Comparison of ENCODE assay signal across 25 cellular contexts in genomic region chr6:9315966-9316650, GRCh38.
"Had no signal": no experiment of that assay in that cellular context is flagged by ENCODE, and none has a peak within 500 bp of the region (broad histone marks: within the 10 kb centered on the region; RNA-seq: fewer than 3 reads in every experiment).

No MANE protein-coding gene starts in this region.

- H3K4me2 ChIP-seq: smooth muscle cell had no signal

- H3K36me3 ChIP-seq: gastrocnemius medialis, lower lobe of right lung, neutrophil, suprapubic skin, transverse colon, upper lobe of right lung, uterus had no signal

- H3K9me3 Mint-ChIP-seq: endodermal cell; stimulated activated naive CD8-positive, alpha-beta T cell treated with anti-CD3 and anti-CD28 coated beads, Interleukin-15, amount 100 ng/mL, for 72 hours had no signal

- H2AFZ ChIP-seq: parathyroid adenoma had no signal

- H3K27ac ChIP-seq: dorsolateral prefrontal cortex, epithelial cell of prostate, gastrocnemius medialis, lower lobe of right lung, neutrophil, parathyroid adenoma, suprapubic skin, transverse colon, upper lobe of right lung, uterus had no signal

- H3K4me1 Mint-ChIP-seq: naive thymus-derived CD8-positive, alpha-beta T cell; stimulated activated naive CD8-positive, alpha-beta T cell treated with anti-CD3 and anti-CD28 coated beads, Interleukin-15, amount 100 ng/mL, for 72 hours had no signal

- H3K9me3 ChIP-seq: gastrocnemius medialis, lower lobe of right lung, neutrophil, suprapubic skin, transverse colon, upper lobe of right lung, uterus had no signal

- H3K79me2 ChIP-seq: parathyroid adenoma had no signal

- DNase-seq: dorsolateral prefrontal cortex; effector CD8-positive, alpha-beta T cell; endodermal cell; gastrocnemius medialis; head of caudate nucleus; left ventricle myocardium superior; lower lobe of right lung; naive thymus-derived CD8-positive, alpha-beta T cell; stimulated activated CD4-positive, alpha-beta T cell treated with anti-CD3 and anti-CD28 coated beads, Interleukin-12 subunit alpha, Interleukin-12 subunit beta, amount 100 ng/mL, for 4 hours; stimulated activated CD4-positive, alpha-beta T cell treated with anti-CD3 and anti-CD28 coated beads, Interleukin-1b, Interleukin-23, amount 100 ng/mL, for 48 hours; stimulated activated CD4-positive, alpha-beta T cell treated with anti-CD3 and anti-CD28 coated beads, Interleukin-4, amount 100 ng/mL, for 1 hour; stimulated activated CD8-positive, alpha-beta memory T cell treated with anti-CD3 and anti-CD28 coated beads, Interleukin-4, amount 100 ng/mL, for 48 hours; stimulated activated naive CD4-positive, alpha-beta T cell; stimulated activated naive CD8-positive, alpha-beta T cell treated with anti-CD3 and anti-CD28 coated beads, Interleukin-15, amount 100 ng/mL, for 72 hours; transverse colon; upper lobe of right lung; uterus had no signal

- H3K36me3 Mint-ChIP-seq: naive thymus-derived CD8-positive, alpha-beta T cell had no signal

- H3K27me3 ChIP-seq: gastrocnemius medialis, neutrophil, suprapubic skin, transverse colon, upper lobe of right lung, uterus had no signal

- H3K27me3 Mint-ChIP-seq: naive thymus-derived CD8-positive, alpha-beta T cell; progenitor cell of endocrine pancreas; stimulated activated naive CD8-positive, alpha-beta T cell treated with anti-CD3 and anti-CD28 coated beads, Interleukin-15, amount 100 ng/mL, for 72 hours had no signal

- H3K27ac Mint-ChIP-seq: endodermal cell; naive thymus-derived CD8-positive, alpha-beta T cell; progenitor cell of endocrine pancreas; stimulated activated naive CD8-positive, alpha-beta T cell treated with anti-CD3 and anti-CD28 coated beads, Interleukin-15, amount 100 ng/mL, for 72 hours had no signal

- H3K4me3 ChIP-seq: dorsolateral prefrontal cortex, gastrocnemius medialis, lower lobe of right lung, smooth muscle cell, suprapubic skin, transverse colon, upper lobe of right lung, uterus had no signal

- H3K4me3 Mint-ChIP-seq: endodermal cell; naive thymus-derived CD8-positive, alpha-beta T cell; stimulated activated naive CD8-positive, alpha-beta T cell treated with anti-CD3 and anti-CD28 coated beads, Interleukin-15, amount 100 ng/mL, for 72 hours had no signal

- ATAC-seq: esophagus mucosa; gastrocnemius medialis; left ventricle myocardium superior; lower lobe of right lung; naive thymus-derived CD8-positive, alpha-beta T cell; sciatic nerve; stimulated activated naive CD8-positive, alpha-beta T cell treated with anti-CD3 and anti-CD28 coated beads, Interleukin-15, amount 100 ng/mL, for 72 hours; upper lobe of right lung had no signal

- H3K4me1 ChIP-seq: lower lobe of right lung, parathyroid adenoma, suprapubic skin, transverse colon, upper lobe of right lung, uterus had no signal
